ENCODE assay signal across 9 cellular contexts in the genomic region with DNA sequence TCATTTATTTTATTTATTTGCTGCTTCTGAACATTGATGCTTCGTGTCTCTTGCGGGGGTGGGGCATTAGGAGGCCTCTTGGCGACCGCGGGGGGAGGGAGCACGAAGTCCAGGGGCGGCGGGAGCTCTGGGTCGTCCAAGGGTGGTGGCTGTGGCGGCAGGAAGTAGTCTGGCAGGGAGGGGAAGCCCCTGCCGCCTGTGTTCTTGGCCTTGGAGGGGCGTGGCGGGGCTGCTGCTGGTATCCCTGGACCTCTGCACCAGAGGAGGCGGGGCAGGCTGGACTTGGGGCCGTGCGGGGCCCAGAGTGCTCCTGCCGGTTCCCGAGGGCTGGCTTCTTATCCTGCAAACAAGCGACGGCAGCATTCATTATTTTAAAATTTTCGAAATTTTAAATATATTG.
DNase-seq lines count a peak whose midpoint lies in the region; ATAC-seq and TF ChIP-seq lines count a peak whose summit lies in the region.
"Had no signal": no experiment of that assay in that cellular context is flagged by ENCODE, and none has a peak within 500 bp of the region (broad histone marks: within the 10 kb centered on the region; RNA-seq: fewer than 3 reads in every experiment).

No MANE protein-coding gene starts in this region.

- H3K4me3 ChIP-seq in IMR-90 (ENCODE audit: insufficient read depth, low read depth, low read length), result no peak overlapping the region

- no peak overlapping the region for H3K4ac ChIP-seq in IMR-90 (ENCODE audit: low read depth, low read length)

- no peak overlapping the region for H3K14ac ChIP-seq in IMR-90 (replicated peaks; ENCODE audit: low read depth, low read length)

- dilution Hi-C loops in IMR-90 (cut with HindIII; ENCODE audit: low sequenced_read_pairs, unreplicated experiment), result no loop called here

- ATAC-seq in GM21447 (IDR thresholded peaks at IDR 0.05; ENCODE audit: unreplicated experiment) (peak; percentile 87), IMR-90 (ENCODE audit: low read depth) (peak; percentile 37; the same call in 1 of the 2 replicates), HG03025 (IDR thresholded peaks at IDR 0.05; ENCODE audit: low FRiP score, unreplicated experiment) (no peak), GM18520 (IDR thresholded peaks at IDR 0.05; ENCODE audit: unreplicated experiment) (no peak), omental fat pad (ENCODE audit: low FRiP score) (no peak)

- H3K36me3 ChIP-seq in IMR-90 (ENCODE audit: control insufficient read depth, insufficient read depth, low read length), result no peaks in the 10 kb centered on the region

- H2AK9ac ChIP-seq in IMR-90 (replicated peaks; ENCODE audit: low read depth, low read length, poor library complexity), result no peak overlapping the region

- CTCF ChIA-PET in IMR-90 (lab: Yijun Ruan, JAX), result no interaction called here

- TF ChIP-seq POLR2A in IMR-90 (IDR thresholded peaks at IDR 0.05; ENCODE audit: low read depth, low read length), result no peak

- no peak overlapping the region for H3K56ac ChIP-seq in IMR-90 (ENCODE audit: extremely low read depth, insufficient read depth, low read length)

- no peak overlapping the region for H3K18ac ChIP-seq in IMR-90 (ENCODE audit: low read depth, low read length)

- H2BK15ac ChIP-seq in IMR-90 (ENCODE audit: low read depth, low read length), result no peak overlapping the region

- no peak overlapping the region for H3K23ac ChIP-seq in IMR-90 (ENCODE audit: low read depth, low read length)

- no peak overlapping the region for H2BK20ac ChIP-seq in IMR-90 (ENCODE audit: low read depth, low read length)

- no peaks in the 10 kb centered on the region for H3K4me1 ChIP-seq in IMR-90 (ENCODE audit: control insufficient read depth, insufficient read depth, low read length)

- H3K27ac ChIP-seq in IMR-90 (ENCODE audit: insufficient read depth, low read length), result no peak overlapping the region
- H3K27ac ChIP-seq: VCaP had no signal

- H3K27me3 ChIP-seq in IMR-90 (ENCODE audit: control insufficient read depth, insufficient read depth, low read length), result no peaks in the 10 kb centered on the region; the same call in 1 of the 2 replicates

- no peaks in the 10 kb centered on the region for H3K79me1 ChIP-seq in IMR-90 (ENCODE audit: low read depth in 1 of 2, low read length in 2 of 2)

- no peaks in the 10 kb centered on the region for H3K9me1 ChIP-seq in IMR-90 (ENCODE audit: insufficient read depth, low read length)

- DNase-seq in EL (peak; percentile 6), IMR-90 (no peak), iPS-NIHi7 (ENCODE audit: extremely low spot score) (peak; percentile 86), AG08396 (ENCODE audit: low spot score) (no peak), omental fat pad (ENCODE audit: low spot score) (no peak)

- TF ChIP-seq CTCF in IMR-90 (conservative IDR thresholded peaks at IDR 0.05; ENCODE audit: low read depth, low read length) (no peak), omental fat pad (IDR thresholded peaks at IDR 0.05) (no peak)

- no TSS peak for BruUV-seq in IMR-90 (replicated peaks; lab: Mats Ljungman, UMichigan)

- WGBS in IMR-90 (ENCODE audit: extremely low coverage in 2 of 2, insufficient read length in 1 of 2), 2 experiments, result 20% methylated on average over 1 of the region's 21 CpGs; no CpG with 5 or more reads in 1 of the 2 experiments

- H4K5ac ChIP-seq in IMR-90 (ENCODE audit: low read depth, low read length), result no peak overlapping the region

- H2AK5ac ChIP-seq in IMR-90 (ENCODE audit: low read depth, low read length), result no peak overlapping the region

- POLR2A ChIA-PET in IMR-90 (lab: Charles Lee; ENCODE audit: unreplicated experiment), result no interaction called here

- peak overlapping the region; percentile 55; the same call in 1 of the 2 replicates for H3K4me2 ChIP-seq in IMR-90 (ENCODE audit: low read depth, low read length)

- H2AFZ ChIP-seq in IMR-90 (replicated peaks; ENCODE audit: low read length, poor library complexity), result peak overlapping the region; percentile 84

- no peaks in the 10 kb centered on the region for H3K9me3 ChIP-seq in IMR-90 (ENCODE audit: control insufficient read depth, insufficient read depth, low read length)

- no peak overlapping the region for H4K8ac ChIP-seq in IMR-90 (ENCODE audit: low read depth in 2 of 2, low read length in 2 of 2)

- no peaks in the 10 kb centered on the region for H4K20me1 ChIP-seq in IMR-90 (ENCODE audit: insufficient read depth, low read length)

- no peak overlapping the region for H2BK5ac ChIP-seq in IMR-90 (ENCODE audit: low read depth, low read length, poor library complexity, severe bottlenecking)

- in situ Hi-C loops in IMR-90 (cut with MboI; ENCODE audit: low sequenced_read_pairs), result no loop called here

- no peak overlapping the region for H2BK120ac ChIP-seq in IMR-90 (ENCODE audit: low read depth, low read length)

- TF ChIP-seq RAD21 in IMR-90 (IDR thresholded peaks at IDR 0.05; ENCODE audit: low read length), result no peak

- intact Hi-C loops in IMR-90 (cut with micrococcal nuclease), result no loop called here

- no peak overlapping the region for H4K91ac ChIP-seq in IMR-90 (ENCODE audit: insufficient read depth, low read depth, low read length)

- no peak overlapping the region for H3K9ac ChIP-seq in IMR-90 (ENCODE audit: low read depth, low read length)

TF ChIP-seq in IMR-90, 13 proteins besides CTCF, POLR2A, EP300 and RAD21:
- TF ChIP-seq CEBPB (IDR thresholded peaks at IDR 0.05; ENCODE audit: low read depth, low read length) (no peak), SMC3 (IDR thresholded peaks at IDR 0.05; ENCODE audit: low read depth, low read length) (no peak), FOS (IDR thresholded peaks at IDR 0.05; ENCODE audit: low read depth, low read length) (no peak), NFE2L2 (IDR thresholded peaks at IDR 0.05; ENCODE audit: low read depth, low read length) (no peak), RCOR1 (IDR thresholded peaks at IDR 0.05; ENCODE audit: insufficient replicate concordance, low read length) (no peak), BHLHE40 (IDR thresholded peaks at IDR 0.05; ENCODE audit: low read depth, low read length) (no peak), MAZ (IDR thresholded peaks at IDR 0.05; ENCODE audit: borderline replicate concordance, low read depth, low read length) (no peak), MXI1 (IDR thresholded peaks at IDR 0.05; ENCODE audit: borderline replicate concordance, low read depth, low read length) (no peak), RFX5 (IDR thresholded peaks at IDR 0.05; ENCODE audit: low read depth, low read length) (no peak), CHD1 (IDR thresholded peaks at IDR 0.05; ENCODE audit: low read depth, low read length) (no peak), MAFK (IDR thresholded peaks at IDR 0.05; ENCODE audit: low read depth, low read length) (no peak)
- TF ChIP-seq, protein P1, sequence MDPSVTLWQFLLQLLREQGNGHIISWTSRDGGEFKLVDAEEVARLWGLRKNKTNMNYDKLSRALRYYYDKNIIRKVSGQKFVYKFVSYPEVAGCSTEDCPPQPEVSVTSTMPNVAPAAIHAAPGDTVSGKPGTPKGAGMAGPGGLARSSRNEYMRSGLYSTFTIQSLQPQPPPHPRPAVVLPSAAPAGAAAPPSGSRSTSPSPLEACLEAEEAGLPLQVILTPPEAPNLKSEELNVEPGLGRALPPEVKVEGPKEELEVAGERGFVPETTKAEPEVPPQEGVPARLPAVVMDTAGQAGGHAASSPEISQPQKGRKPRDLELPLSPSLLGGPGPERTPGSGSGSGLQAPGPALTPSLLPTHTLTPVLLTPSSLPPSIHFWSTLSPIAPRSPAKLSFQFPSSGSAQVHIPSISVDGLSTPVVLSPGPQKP (IDR thresholded peaks at IDR 0.05; ENCODE audit: borderline replicate concordance, low read depth, low read length), result no peak
- TF ChIP-seq, protein P2, sequence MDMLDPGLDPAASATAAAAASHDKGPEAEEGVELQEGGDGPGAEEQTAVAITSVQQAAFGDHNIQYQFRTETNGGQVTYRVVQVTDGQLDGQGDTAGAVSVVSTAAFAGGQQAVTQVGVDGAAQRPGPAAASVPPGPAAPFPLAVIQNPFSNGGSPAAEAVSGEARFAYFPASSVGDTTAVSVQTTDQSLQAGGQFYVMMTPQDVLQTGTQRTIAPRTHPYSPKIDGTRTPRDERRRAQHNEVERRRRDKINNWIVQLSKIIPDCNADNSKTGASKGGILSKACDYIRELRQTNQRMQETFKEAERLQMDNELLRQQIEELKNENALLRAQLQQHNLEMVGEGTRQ (IDR thresholded peaks at IDR 0.05; ENCODE audit: low read depth, low read length), result no peak

Comparison
In these comparisons a context has a peak if more than half of its experiments do, and no peak if none do; other contexts are left out.
1. DNase-seq: peak in EL (single experiment) and iPS-NIHi7 (single experiment); none in IMR-90 (single experiment), AG08396 (single experiment) and omental fat pad (single experiment).
2. ATAC-seq: peak in GM21447 (single experiment) and IMR-90 (single experiment); none in HG03025 (single experiment), GM18520 (single experiment) and omental fat pad (single experiment).